Comparison of ENCODE assay signal across 13 cellular contexts in the genomic region with DNA sequence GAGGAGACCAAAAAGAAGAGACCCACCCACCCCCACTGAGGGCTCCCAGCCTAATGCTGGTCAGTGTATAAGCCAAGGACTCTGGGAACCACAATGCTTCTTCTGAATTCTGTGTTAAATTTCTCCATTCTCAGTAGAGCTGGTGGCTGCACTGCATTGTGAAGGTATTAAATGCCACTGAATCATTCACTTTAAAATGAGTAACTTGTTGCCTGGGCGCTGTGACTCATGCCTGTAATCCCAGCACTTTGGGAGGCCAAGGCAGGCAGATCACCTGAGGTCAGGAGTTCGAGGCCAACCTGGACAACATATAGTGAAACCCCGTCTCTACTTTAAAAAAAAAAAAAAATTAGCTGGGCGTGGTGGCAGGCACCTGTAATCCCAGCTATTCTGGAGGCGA. TPM values are rescaled to one million over a fixed set of nuclear protein-coding genes. Genes with fewer than 3 reads are reported as not detected.
DNase-seq lines count a peak whose midpoint lies in the region; ATAC-seq, FAIRE-seq and TF ChIP-seq lines count a peak whose summit lies in the region.
"Not testable (repeated sequence)": the region's sequence is repeated elsewhere in the genome, so short reads cannot be mapped to it uniquely, and the experiment has no call there.
"Had no signal": no experiment of that assay in that cellular context is flagged by ENCODE, and none has a peak within 500 bp of the region (broad histone marks: within the 10 kb centered on the region; RNA-seq: fewer than 3 reads in every experiment).

No MANE protein-coding gene starts in this region.

- intact Hi-C loops in PC-3 (cut with micrococcal nuclease) = loop anchor here (10.0 kb wide), 1 partner anchor 1625 kb away; no protein-coding TSS in a partner anchor
- intact Hi-C loops in activated CD4-positive, alpha-beta T cell treated with anti-CD3 and anti-CD28 coated beads for 36 hours (cut with DNase I, micrococcal nuclease) = loop anchor here in 1 of 2 experiments (10.0 kb wide), 1 partner anchor 1625 kb away; no protein-coding TSS in a partner anchor

- H2AFZ ChIP-seq in PC-3 (ENCODE audit: low read length) = not testable (repeated sequence)

- H3K4me1 Mint-ChIP-seq in activated CD4-positive, alpha-beta T cell treated with anti-CD3 and anti-CD28 coated beads for 36 hours; activated T-helper 17 cell treated with anti-CD3 and anti-CD28 coated beads, Interleukin-2, amount 50 U/mL, for 72 hours: not testable (repeated sequence)

- H3K9me3 ChIP-seq in HEK293 (ENCODE audit: control insufficient read depth, insufficient read depth, low read depth, low read length); PC-3 (ENCODE audit: low read length): not testable (repeated sequence)

- not testable (repeated sequence) for H3K4me1 ChIP-seq in HEK293 (ENCODE audit: control insufficient read depth, insufficient read depth, low read length); PC-3 (ENCODE audit: insufficient read depth, low read length); foreskin keratinocyte

- H3K4me3 ChIP-seq in HEK293 (ENCODE audit: low read depth, low read length); PC-3 (ENCODE audit: low read length); bronchial epithelial cell (ENCODE audit: low read depth, low read length): not testable (repeated sequence)

- ATAC-seq in PC-3 = not testable (repeated sequence)
- peak; percentile 68 for ATAC-seq in activated CD4-positive, alpha-beta T cell treated with anti-CD3 and anti-CD28 coated beads for 36 hours
- ATAC-seq in activated T-helper 17 cell treated with anti-CD3 and anti-CD28 coated beads, Interleukin-2, amount 50 U/mL, for 72 hours (replicated peaks) = peak; percentile 35
- peak; percentile 68 for ATAC-seq in foreskin keratinocyte

- not testable (repeated sequence) for H3K9ac ChIP-seq in PC-3 (ENCODE audit: low read length)

- not testable (repeated sequence) for H4K20me1 ChIP-seq in PC-3 (ENCODE audit: low read length)

- H3K36me3 ChIP-seq in HEK293 (ENCODE audit: control insufficient read depth in 2 of 2, insufficient read depth in 1 of 2, low read length in 2 of 2); PC-3 (ENCODE audit: low read depth, low read length); bronchial epithelial cell (ENCODE audit: control insufficient read depth, insufficient read depth, low read length): not testable (repeated sequence)

- not testable (repeated sequence) for H3K36me3 Mint-ChIP-seq in activated CD4-positive, alpha-beta T cell treated with anti-CD3 and anti-CD28 coated beads for 36 hours (ENCODE audit: low read depth); activated T-helper 17 cell treated with anti-CD3 and anti-CD28 coated beads, Interleukin-2, amount 50 U/mL, for 72 hours (ENCODE audit: low read depth)

- not testable (repeated sequence) for H3K27ac ChIP-seq in HEK293 (ENCODE audit: extremely low read depth, low read depth, low read length); PC-3 (ENCODE audit: low read length); foreskin keratinocyte

- not testable (repeated sequence) for TF ChIP-seq CTCF in HEK293 (tag by site-specific recombination; IDR thresholded peaks at IDR 0.05); PC-3 (conservative IDR thresholded peaks at IDR 0.05; ENCODE audit: low read depth, low read length); bronchial epithelial cell (IDR thresholded peaks at IDR 0.05; ENCODE audit: insufficient read depth, low read length, severe bottlenecking); foreskin keratinocyte (conservative IDR thresholded peaks at IDR 0.05)

- not testable (repeated sequence) for H3K9me3 Mint-ChIP-seq in activated CD4-positive, alpha-beta T cell treated with anti-CD3 and anti-CD28 coated beads for 36 hours (ENCODE audit: low read depth); activated T-helper 17 cell treated with anti-CD3 and anti-CD28 coated beads, Interleukin-2, amount 50 U/mL, for 72 hours

- not testable (repeated sequence) for H3K79me2 ChIP-seq in PC-3 (ENCODE audit: low read length)

- H3F3A ChIP-seq in PC-3 (ENCODE audit: low read length, unreplicated experiment) = not testable (repeated sequence)

- not testable (repeated sequence) for BruUV-seq in PC-3 (replicated peaks; lab: Mats Ljungman, UMichigan)

- H3K4me2 ChIP-seq in PC-3 (ENCODE audit: low read length) = not testable (repeated sequence)

- not testable (repeated sequence) for H3K27me3 ChIP-seq in PC-3 (ENCODE audit: low read length); bronchial epithelial cell (ENCODE audit: control insufficient read depth, insufficient read depth, low read length); foreskin keratinocyte

- CTCF ChIA-PET in HEK293 (lab: Yijun Ruan, JAX) = interaction anchor here (0.8 kb wide), 1 partner anchor 9 kb away, joined by 3 read pairs; no protein-coding TSS in a partner anchor
- CTCF ChIA-PET in PC-3 (lab: Charles Lee) = not testable (repeated sequence)
- CTCF ChIA-PET in activated CD4-positive, alpha-beta T cell treated with anti-CD3 and anti-CD28 coated beads for 36 hours (lab: Charles Lee) = interaction anchor here (1.6 kb wide), 1 partner anchor 154 kb away, joined by 4 read pairs; no protein-coding TSS in a partner anchor

- DNase-seq in A172 (ENCODE audit: low spot score) = peak; percentile 13
- peak; percentile 2 for DNase-seq in PC-3
- DNase-seq in activated CD4-positive, alpha-beta T cell treated with anti-CD3 and anti-CD28 coated beads for 36 hours = peak; percentile 35
- DNase-seq in bronchial epithelial cell (ENCODE audit: low read depth) = peak; percentile 17
- DNase-seq in foreskin keratinocyte = peak in 1 of 2 donors; percentile 20
- DNase-seq in stimulated activated CD4-positive, alpha-beta T cell treated with anti-CD3 and anti-CD28 coated beads, Interleukin-1b, Interleukin-23, amount 100 ng/mL, for 48 hours = peak; percentile 12

- POLR2A ChIA-PET in HEK293 (lab: Yijun Ruan, JAX); PC-3 (lab: Charles Lee; ENCODE audit: unreplicated experiment): not testable (repeated sequence)
- POLR2A ChIA-PET in activated CD4-positive, alpha-beta T cell treated with anti-CD3 and anti-CD28 coated beads for 36 hours (lab: Charles Lee) = interaction anchor here (0.5 to 0.6 kb wide), 2 partner anchors 30 to 367 kb away, joined by 4 to 5 read pairs; no protein-coding TSS in a partner anchor

- H3K27me3 Mint-ChIP-seq in activated CD4-positive, alpha-beta T cell treated with anti-CD3 and anti-CD28 coated beads for 36 hours = peaks cover 18% of the 10 kb centered on the region
- H3K27me3 Mint-ChIP-seq in activated T-helper 17 cell treated with anti-CD3 and anti-CD28 coated beads, Interleukin-2, amount 50 U/mL, for 72 hours = peaks cover 25% of the 10 kb centered on the region

- H3K27ac Mint-ChIP-seq in activated CD4-positive, alpha-beta T cell treated with anti-CD3 and anti-CD28 coated beads for 36 hours; activated T-helper 17 cell treated with anti-CD3 and anti-CD28 coated beads, Interleukin-2, amount 50 U/mL, for 72 hours: not testable (repeated sequence)

- not testable (repeated sequence) for H3K4me3 Mint-ChIP-seq in activated CD4-positive, alpha-beta T cell treated with anti-CD3 and anti-CD28 coated beads for 36 hours; activated T-helper 17 cell treated with anti-CD3 and anti-CD28 coated beads, Interleukin-2, amount 50 U/mL, for 72 hours

- H3K9me2 ChIP-seq in PC-3 (replicated peaks; ENCODE audit: low read length) = not testable (repeated sequence)

- FAIRE-seq in bronchial epithelial cell (lab: Jason Lieb, UNC) = not testable (repeated sequence)

TF ChIP-seq in HEK293, 187 proteins besides CTCF, POLR2A, EP300 and RAD21:
- TF ChIP-seq SCRT2 (tag by site-specific recombination; IDR thresholded peaks at IDR 0.05) (peak; percentile 82), SCRT1 (tag by site-specific recombination; IDR thresholded peaks at IDR 0.05; ENCODE audit: borderline replicate concordance) (peak; percentile 58; the same call in 1 of the 2 replicates)

RNA-seq across cellular contexts. Expression of gene ITIH5, which starts 13.3 kb away (rescaled TPM):
- total RNA-seq in A172 (2014; rRNA removed; shearing (Covaris generic)) = 0.09 and 0.14 TPM in 2 replicates
- total RNA-seq in PC-3 (2014; rRNA removed) (not detected in 2 replicates), bronchial epithelial cell (not detected in 2 replicates), foreskin keratinocyte (not detected in 2 replicates)
- not detected for total RNA-seq in activated CD4-positive, alpha-beta T cell treated with anti-CD3 and anti-CD28 coated beads for 36 hours
- under 1 TPM in 1 of 2 donors, not detected in 1; 0.34 TPM for total RNA-seq in activated T-helper 17 cell treated with anti-CD3 and anti-CD28 coated beads, Interleukin-2, amount 50 U/mL, for 72 hours
- not detected in 2 replicates for polyA plus RNA-seq in foreskin keratinocyte
- total RNA-seq: CD4-positive, CD25-positive, alpha-beta regulatory T cell; CD8-positive, alpha-beta memory T cell had no signal
- polyA plus RNA-seq: CD4-positive, CD25-positive, alpha-beta regulatory T cell; CD8-positive, alpha-beta memory T cell had no signal

RNA-seq across cellular contexts. Expression of gene ITIH2, which starts 23.0 kb away (rescaled TPM):
- total RNA-seq in A172 (2014; rRNA removed; shearing (Covaris generic)) = not detected in 2 replicates
- total RNA-seq in PC-3 (2014; rRNA removed) = not detected in 2 replicates
- total RNA-seq in activated CD4-positive, alpha-beta T cell treated with anti-CD3 and anti-CD28 coated beads for 36 hours = not detected
- not detected for total RNA-seq in activated T-helper 17 cell treated with anti-CD3 and anti-CD28 coated beads, Interleukin-2, amount 50 U/mL, for 72 hours
- total RNA-seq in bronchial epithelial cell = not detected in 2 replicates
- total RNA-seq in foreskin keratinocyte = not detected in 2 replicates
- polyA plus RNA-seq in foreskin keratinocyte = not detected in 2 replicates
- total RNA-seq: CD4-positive, CD25-positive, alpha-beta regulatory T cell; CD8-positive, alpha-beta memory T cell; G401; H1; H9 had no signal
- polyA plus RNA-seq: CD4-positive, CD25-positive, alpha-beta regulatory T cell; CD8-positive, alpha-beta memory T cell; H1 had no signal
